9 cellular contexts compared by ENCODE assay signal in genomic region chr7:120402368-120402767, GRCh38.
A peak's percentile ranks its signal among the peaks of the same experiment; 100 is the strongest.
DNase-seq lines count a peak whose midpoint lies in the region; ATAC-seq and TF ChIP-seq lines count a peak whose summit lies in the region.
"Had no signal": no experiment of that assay in that cellular context is flagged by ENCODE, and none has a peak within 500 bp of the region (broad histone marks: within the 10 kb centered on the region; RNA-seq: fewer than 3 reads in every experiment).

No MANE protein-coding gene starts in this region.

- H4K20me1 ChIP-seq in PC-9 (ENCODE audit: insufficient read depth): no peaks in the 10 kb centered on the region

- H3K4me3 ChIP-seq in PC-9: no peak overlapping the region

- H3K4me1 ChIP-seq in PC-9 (replicated peaks; ENCODE audit: insufficient read depth): peaks cover 26% of the 10 kb centered on the region

- H3K4me2 ChIP-seq in PC-9: peak overlapping the region; percentile 41

- DNase-seq in PC-9 (peak in 1 of 2 experiments; percentile 68), non-pigmented ciliary epithelial cell (ENCODE audit: low read depth) (peak; percentile 35), KG1 (lab: John Stamatoyannopoulos, UW) (no peak), MV-4-11 (lab: John Stamatoyannopoulos, UW) (no peak), Ammon's horn (ENCODE audit: low spot score) (no peak)
- no peak for DNase-seq in activated CD8-positive, alpha-beta memory T cell treated with anti-CD3 and anti-CD28 coated beads, Interleukin-2, amount 50 U/mL, for 48 hours
- DNase-seq: activated naive CD4-positive, alpha-beta T cell treated with Interleukin-2 at 50 U/mL for 16 hours had no signal

- no peaks in the 10 kb centered on the region for H3K9me2 ChIP-seq in PC-9 (ENCODE audit: insufficient read depth)

- no peak for TF ChIP-seq CTCF in PC-9 (conservative IDR thresholded peaks at IDR 0.05)

- H3F3A ChIP-seq in PC-9 (ENCODE audit: insufficient read depth, low read depth): peaks cover 11% of the 10 kb centered on the region; the same call in 1 of the 2 replicates

- POLR2A ChIA-PET in PC-9 (lab: Charles Lee; ENCODE audit: unreplicated experiment): interaction anchor here (0.6 kb wide), 1 partner anchor 887 kb away, joined by 3 read pairs; no protein-coding TSS in a partner anchor

- H3K27ac ChIP-seq in PC-9: peak overlapping the region; percentile 85

- TF ChIP-seq POLR2A in GM19099 (IDR thresholded peaks at IDR 0.05; ENCODE audit: extremely low read depth, insufficient read length, low read depth): peak; percentile 19

- intact Hi-C loops in PC-9 (cut with micrococcal nuclease; ENCODE audit: unreplicated experiment): loop anchor here (1.0 to 5.0 kb wide), 2 partner anchors 180 to 347 kb away; no protein-coding TSS in a partner anchor

- CTCF ChIA-PET in PC-9 (lab: Charles Lee): no interaction called here

- BruUV-seq in PC-9 (replicated peaks; lab: Mats Ljungman, UMichigan): no TSS peak

- peaks cover 2% of the 10 kb centered on the region for H3K9me3 ChIP-seq in PC-9 (ENCODE audit: insufficient read depth, low read depth)

- no peaks in the 10 kb centered on the region for H3K79me2 ChIP-seq in PC-9 (ENCODE audit: low read depth)

- no peaks in the 10 kb centered on the region for H3K27me3 ChIP-seq in PC-9 (ENCODE audit: insufficient read depth, low read depth)

- H2AFZ ChIP-seq in PC-9: peak overlapping the region; percentile 39; the same call in 1 of the 2 replicates

- ATAC-seq in HG02852 (IDR thresholded peaks at IDR 0.05; ENCODE audit: unreplicated experiment): peak; percentile 55

- no peaks in the 10 kb centered on the region for H3K36me3 ChIP-seq in PC-9 (ENCODE audit: low read depth)
